ENCODE assay signal across 18 cellular contexts in genomic region chr3:53230041-53230621, GRCh38. TPM values are rescaled to one million over a fixed set of nuclear protein-coding genes. Genes with fewer than 3 reads are reported as not detected.
A peak's percentile ranks its signal among the peaks of the same experiment; 100 is the strongest.
DNase-seq lines count a peak whose midpoint lies in the region; ATAC-seq and TF ChIP-seq lines count a peak whose summit lies in the region.
"Had no signal": no experiment of that assay in that cellular context is flagged by ENCODE, and none has a peak within 500 bp of the region (broad histone marks: within the 10 kb centered on the region; RNA-seq: fewer than 3 reads in every experiment).

No MANE protein-coding gene starts in this region.

- H3K9me3 ChIP-seq in heart right ventricle = no peaks in the 10 kb centered on the region
- H3K9me3 ChIP-seq in Karpas-422 (ENCODE audit: low read length) = no peaks in the 10 kb centered on the region
- H3K9me3 ChIP-seq: right lobe of liver, tibial artery had no signal

- no peak overlapping the region for H3K4me3 ChIP-seq in heart right ventricle
- H3K4me3 ChIP-seq in Karpas-422 (ENCODE audit: low read length) = no peak overlapping the region
- no peak overlapping the region for H3K4me3 ChIP-seq in retinal pigment epithelial cell (ENCODE audit: low read length)
- H3K4me3 ChIP-seq: right lobe of liver, tibial artery had no signal

- 0 out of 2 replicates have a peak, but pooled peaks cover 5% of the 10 kb centered on the region for H3K79me2 ChIP-seq in Karpas-422 (ENCODE audit: low read length)

- H3K9me3 Mint-ChIP-seq in chondrocyte (ENCODE audit: low read depth) = no peaks in the 10 kb centered on the region
- H3K9me3 Mint-ChIP-seq: activated naive CD8-positive, alpha-beta T cell treated with anti-CD3 and anti-CD28 coated beads, Interleukin-2, amount 50 U/mL, for 24 hours had no signal

- H3K27ac Mint-ChIP-seq in chondrocyte (ENCODE audit: unreplicated experiment) = no peak overlapping the region
- H3K27ac Mint-ChIP-seq: activated naive CD8-positive, alpha-beta T cell treated with anti-CD3 and anti-CD28 coated beads, Interleukin-2, amount 50 U/mL, for 24 hours had no signal

- peaks cover 43% of the 10 kb centered on the region for H3K36me3 Mint-ChIP-seq in chondrocyte (ENCODE audit: low read depth)

- H3K4me1 ChIP-seq in heart right ventricle = peaks cover 0 to 14% (median 0%) of the 10 kb centered on the region in 9 donors
- H3K4me1 ChIP-seq in Karpas-422 (ENCODE audit: low read length) = no peaks in the 10 kb centered on the region
- H3K4me1 ChIP-seq: right lobe of liver, tibial artery had no signal

- H3K4me1 Mint-ChIP-seq in chondrocyte (ENCODE audit: low read depth) = peaks cover 3% of the 10 kb centered on the region
- H3K4me1 Mint-ChIP-seq: activated naive CD8-positive, alpha-beta T cell treated with anti-CD3 and anti-CD28 coated beads, Interleukin-2, amount 50 U/mL, for 24 hours had no signal

- intact Hi-C loops in Right ventricle myocardium superior (cut with DNase I) (no loop called here), heart right ventricle (cut with DNase I) (no loop called here)

- TF ChIP-seq CTCF in heart right ventricle (IDR thresholded peaks at IDR 0.05) (no peak), chondrocyte (IDR thresholded peaks at IDR 0.05) (peak; percentile 28), retinal pigment epithelial cell (conservative IDR thresholded peaks at IDR 0.05; ENCODE audit: low read depth, low read length) (peak; percentile 28)

- 87 to 89% methylated on average over 16 of the region's 16 CpGs for WGBS in heart right ventricle, 2 donors

- H3K9ac ChIP-seq in Karpas-422 (ENCODE audit: low read length) = no peak overlapping the region

- ATAC-seq in Right ventricle myocardium superior (ENCODE audit: poor library complexity) = no peak
- no peak for ATAC-seq in heart right ventricle
- no peak for ATAC-seq in HG02970 (IDR thresholded peaks at IDR 0.05; ENCODE audit: low FRiP score, unreplicated experiment)
- no peak for ATAC-seq in GM18873 (IDR thresholded peaks at IDR 0.05; ENCODE audit: low FRiP score, unreplicated experiment)
- ATAC-seq: activated naive CD8-positive, alpha-beta T cell treated with anti-CD3 and anti-CD28 coated beads, Interleukin-2, amount 50 U/mL, for 24 hours had no signal

- H3K27ac ChIP-seq in heart right ventricle (no peak overlapping the region), Karpas-422 (ENCODE audit: low read length) (no peak overlapping the region)
- H3K27ac ChIP-seq: right lobe of liver, tibial artery had no signal

- H4K20me1 ChIP-seq in Karpas-422 (ENCODE audit: insufficient read depth, low read depth, low read length) = peaks cover 35% of the 10 kb centered on the region

- peak; percentile 20 for DNase-seq in Right ventricle myocardium superior
- DNase-seq in heart right ventricle = no peak
- DNase-seq in Karpas-422 = peak; percentile 62
- peak; percentile 72 for DNase-seq in chondrocyte (ENCODE audit: low spot score)
- DNase-seq in retinal pigment epithelial cell (ENCODE audit: low read depth) = no peak
- DNase-seq in stimulated activated CD4-positive, alpha-beta T cell treated with anti-CD3 and anti-CD28 coated beads, Interleukin-4, amount 100 ng/mL, for 24 hours = no peak
- DNase-seq: activated naive CD8-positive, alpha-beta T cell treated with anti-CD3 and anti-CD28 coated beads, Interleukin-2, amount 50 U/mL, for 24 hours; activated T-cell treated with anti-CD3 and anti-CD28 coated beads for 4 hours; central memory CD4-positive, alpha-beta T cell; KBM-7; mesenchymal stem cell; NCI-H187; NCI-H524 treated with DMSO at 0.1 percent for 48 hours; stimulated activated CD4-positive, alpha-beta T cell treated with anti-CD3 and anti-CD28 coated beads, Interleukin-2, amount 100 ng/mL, for 48 hours had no signal

- no peak overlapping the region for H3K4me2 ChIP-seq in Karpas-422 (ENCODE audit: low read depth, low read length, poor library complexity, severe bottlenecking)

- no peaks in the 10 kb centered on the region for H3K27me3 ChIP-seq in heart right ventricle
- H3K27me3 ChIP-seq in Karpas-422 (ENCODE audit: low read length) = no peaks in the 10 kb centered on the region
- H3K27me3 ChIP-seq: right lobe of liver, tibial artery had no signal

- no peaks in the 10 kb centered on the region for H3K27me3 Mint-ChIP-seq in chondrocyte (ENCODE audit: low read depth)
- H3K27me3 Mint-ChIP-seq: activated naive CD8-positive, alpha-beta T cell treated with anti-CD3 and anti-CD28 coated beads, Interleukin-2, amount 50 U/mL, for 24 hours had no signal

- peaks cover 10 to 100% (median 87%) of the 10 kb centered on the region in 9 donors for H3K36me3 ChIP-seq in heart right ventricle
- H3K36me3 ChIP-seq in Karpas-422 (ENCODE audit: insufficient read depth, low read length) = peaks cover 60% of the 10 kb centered on the region

- no peaks in the 10 kb centered on the region for H3K9me2 ChIP-seq in Karpas-422 (replicated peaks; ENCODE audit: insufficient read depth, low read length)

- no peak overlapping the region for H2AFZ ChIP-seq in Karpas-422 (ENCODE audit: low read length)

- no peak overlapping the region for H3K4me3 Mint-ChIP-seq in chondrocyte (ENCODE audit: unreplicated experiment)
- H3K4me3 Mint-ChIP-seq: activated naive CD8-positive, alpha-beta T cell treated with anti-CD3 and anti-CD28 coated beads, Interleukin-2, amount 50 U/mL, for 24 hours had no signal

RNA-seq across cellular contexts. Expression of gene TKT, which starts 25.7 kb away (rescaled TPM):
- total RNA-seq in Right ventricle myocardium superior (43.6 TPM), heart right ventricle (10 to 100 TPM; 16.5 to 81.8 (median 25.1) TPM), chondrocyte (165 to 299 TPM (median 169 TPM) in 3 replicates)
- 10 to 100 TPM; 54.6 to 91.4 TPM for polyA plus RNA-seq in heart right ventricle
- 377 and 455 TPM in 2 replicates for total RNA-seq in Karpas-422 (2014; rRNA removed; shearing (Covaris generic); ENCODE audit: low replicate concordance)

Comparison
In these comparisons a context has a peak if more than half of its experiments do, and no peak if none do; other contexts are left out.
1. DNase-seq: peak in Right ventricle myocardium superior (single experiment), Karpas-422 (single experiment) and chondrocyte (single experiment); none in heart right ventricle (0 of 2), retinal pigment epithelial cell (single experiment) and stimulated activated CD4-positive, alpha-beta T cell treated with anti-CD3 and anti-CD28 coated beads, Interleukin-4, amount 100 ng/mL, for 24 hours (single experiment).
2. CTCF ChIP-seq: peak in chondrocyte (single experiment) and retinal pigment epithelial cell (single experiment); none in heart right ventricle (0 of 9).